Comparison of ENCODE assay signal across 11 cellular contexts in genomic region chr17:47687748-47688147, GRCh38. TPM values are rescaled to one million over a fixed set of nuclear protein-coding genes. Genes with fewer than 3 reads are reported as not detected.
DNase-seq lines count a peak whose midpoint lies in the region; ATAC-seq, FAIRE-seq and TF ChIP-seq lines count a peak whose summit lies in the region.
"Had no signal": no experiment of that assay in that cellular context is flagged by ENCODE, and none has a peak within 500 bp of the region (broad histone marks: within the 10 kb centered on the region; RNA-seq: fewer than 3 reads in every experiment).

No MANE protein-coding gene starts in this region.

- no peaks in the 10 kb centered on the region for H3K79me1 ChIP-seq in H1 (ENCODE audit: low read depth, low read length)

- peaks cover 23% of the 10 kb centered on the region; the same call in 1 of the 2 replicates for H4K20me1 ChIP-seq in DND-41 (ENCODE audit: insufficient read depth, low read length)
- no peaks in the 10 kb centered on the region for H4K20me1 ChIP-seq in H1 (replicated peaks in 1 of 2; ENCODE audit: control insufficient read depth in 1 of 2, insufficient read depth in 2 of 2, low read length in 2 of 2)
- peaks cover 37% of the 10 kb centered on the region for H4K20me1 ChIP-seq in neural progenitor cell (ENCODE audit: low read depth)

- DNase-seq in DND-41 (no peak), M059J (ENCODE audit: low read depth) (peak; percentile 47), H1 (ENCODE audit: low read depth in 1 of 2, low spot score in 2 of 2) (peak in 1 of 2 experiments; percentile 63), neural progenitor cell (ENCODE audit: low spot score) (peak; percentile 60), suprapubic skin (ENCODE audit: low spot score in 2 of 2) (no peak)
- no peak for DNase-seq in stimulated activated naive CD4-positive, alpha-beta T cell treated with Interleukin-2 at 50 U/mL for 16 hours (lab: John Stamatoyannopoulos, UW)
- DNase-seq: activated CD4-positive, alpha-beta T cell treated with anti-CD3 and anti-CD28 coated beads for 1 hour; foreskin melanocyte had no signal

- no peak overlapping the region for H3K4ac ChIP-seq in H1 (replicated peaks; ENCODE audit: insufficient read length, low read depth, low read length)

- TF ChIP-seq EP300 in H1 (IDR thresholded peaks at IDR 0.05; ENCODE audit: borderline replicate concordance in 1 of 2, low read depth in 2 of 2, low read length in 2 of 2) (no peak), suprapubic skin (IDR thresholded peaks at IDR 0.05) (no peak)

- no peak overlapping the region for H4K91ac ChIP-seq in H1 (replicated peaks; ENCODE audit: insufficient read length, low read length)

- no peak overlapping the region for H4K8ac ChIP-seq in H1 (ENCODE audit: extremely low read depth, insufficient read depth, low read length)

- H2AFZ ChIP-seq in DND-41 (ENCODE audit: low read depth, low read length): no peak overlapping the region
- H2AFZ ChIP-seq in H1 (ENCODE audit: low read length): no peak overlapping the region
- no peak overlapping the region for H2AFZ ChIP-seq in neural progenitor cell (replicated peaks)

- H3K27ac ChIP-seq in DND-41 (ENCODE audit: low read length) (no peak overlapping the region), H1 (ENCODE audit: low read depth, low read length) (no peak overlapping the region), neural progenitor cell (peak overlapping the region; percentile 65), suprapubic skin (no peak overlapping the region)

- no peaks in the 10 kb centered on the region for H3K27me3 Mint-ChIP-seq in neural progenitor cell (ENCODE audit: insufficient read depth, low read depth)

- peaks cover 5% of the 10 kb centered on the region for H3K4me1 ChIP-seq in DND-41 (ENCODE audit: insufficient read depth, low read length)
- H3K4me1 ChIP-seq in H1 (replicated peaks in 1 of 4; ENCODE audit: control insufficient read depth in 3 of 4, insufficient read depth in 4 of 4, low read length in 3 of 4): peaks cover 10 to 16% (median 13%) of the 10 kb centered on the region in 4 experiments
- peaks cover 17% of the 10 kb centered on the region for H3K4me1 ChIP-seq in neural progenitor cell
- peaks cover 5% of the 10 kb centered on the region for H3K4me1 ChIP-seq in suprapubic skin

- TF ChIP-seq RAD21 in H1 (IDR thresholded peaks at IDR 0.05 in 1 of 2, conservative IDR thresholded peaks at IDR 0.05 in 1 of 2; ENCODE audit: low read depth in 2 of 2, low read length in 2 of 2): 0 out of 4 replicates have a peak, but pooled peaks of 1 of the 2 experiments have one; percentile 2

- H3K4me1 Mint-ChIP-seq in neural progenitor cell: peaks cover 27% of the 10 kb centered on the region

- ATAC-seq in DND-41 (ENCODE audit: insufficient read depth, low read depth) (peak; percentile 33; the same call in 2 of the 3 replicates), esophagus mucosa (no peak), GM19324 (IDR thresholded peaks at IDR 0.05; ENCODE audit: low FRiP score, unreplicated experiment) (no peak)
- ATAC-seq: naive thymus-derived CD4-positive, alpha-beta T cell had no signal

- H3K9ac ChIP-seq in DND-41 (ENCODE audit: low read depth, low read length) (no peak overlapping the region), H1 (replicated peaks in 1 of 4; ENCODE audit: extremely low read depth in 1 of 4, low read depth in 3 of 4, low read length in 3 of 4) (peak overlapping the region in 1 of 4 experiments; percentile 25; a peak in 1 of 7 replicates), neural progenitor cell (no peak overlapping the region)

- H3K4me3 ChIP-seq in DND-41 (ENCODE audit: low read depth in 1 of 2, low read length in 2 of 2): no peak overlapping the region
- no peak overlapping the region for H3K4me3 ChIP-seq in H1 (ENCODE audit: extremely low read depth in 1 of 4, insufficient read depth in 2 of 4, low read depth in 3 of 4, low read length in 4 of 4)
- no peak overlapping the region for H3K4me3 ChIP-seq in neural progenitor cell
- H3K4me3 ChIP-seq in suprapubic skin: no peak overlapping the region

- no peak overlapping the region for H3K23ac ChIP-seq in H1 (ENCODE audit: insufficient read length)

- H3K23me2 ChIP-seq in H1 (ENCODE audit: low read depth, low read length): no peaks in the 10 kb centered on the region

- no peaks in the 10 kb centered on the region for H3K79me2 ChIP-seq in DND-41 (ENCODE audit: insufficient read depth, low read length)
- no peaks in the 10 kb centered on the region; a peak in 1 of 4 replicates for H3K79me2 ChIP-seq in H1 (ENCODE audit: control insufficient read depth in 1 of 2, insufficient read depth in 2 of 2, low read length in 2 of 2)
- H3K79me2 ChIP-seq in neural progenitor cell (ENCODE audit: low read depth): no peaks in the 10 kb centered on the region

- H2AK5ac ChIP-seq in H1 (ENCODE audit: low read depth, low read length): no peak overlapping the region

- H3K4me2 ChIP-seq in DND-41 (ENCODE audit: insufficient read depth, low read length): no peak overlapping the region
- peak overlapping the region in 1 of 2 experiments; percentile 1; a peak in 2 of 4 replicates for H3K4me2 ChIP-seq in H1 (ENCODE audit: insufficient read depth in 1 of 2, low read depth in 2 of 2, low read length in 2 of 2)
- peak overlapping the region; percentile 28 for H3K4me2 ChIP-seq in neural progenitor cell

- WGBS in H1 (ENCODE audit: extremely low coverage in 1 of 2, insufficient coverage in 1 of 2, insufficient read length in 1 of 2, insufficient replicate concordance in 2 of 2, low coverage in 1 of 2, low lambda C conversion rate in 2 of 2, missing lambda C conversion rate in 1 of 2), 2 experiments: 82% methylated on average over 1 of the region's 1 CpG; no CpG with 5 or more reads in 1 of the 2 experiments
- 100% methylated on average over 1 of the region's 1 CpG for WGBS in suprapubic skin

- CTCF ChIA-PET in H1 (lab: Charles Lee; ENCODE audit: partially characterized antibody): interaction anchor here (0.6 to 4.5 kb wide), 13 partner anchors 10 to 805 kb away, joined by 3 to 36 read pairs (median 4); partner anchors contain the start of gene TBX21

- no peak for TF ChIP-seq CTCF in DND-41 (IDR thresholded peaks at IDR 0.05; ENCODE audit: borderline replicate concordance, extremely low read depth, low read length, poor library complexity, severe bottlenecking)
- TF ChIP-seq CTCF in H1 (IDR thresholded peaks at IDR 0.05; ENCODE audit: control extremely low read depth in 1 of 3, insufficient read depth in 1 of 3, low read depth in 1 of 3, low read length in 3 of 3): no peak
- no peak for TF ChIP-seq CTCF in neural progenitor cell (IDR thresholded peaks at IDR 0.05)
- TF ChIP-seq CTCF in suprapubic skin (IDR thresholded peaks at IDR 0.05): no peak

- H2BK12ac ChIP-seq in H1 (ENCODE audit: low read depth, low read length): no peak overlapping the region

- no peak overlapping the region for H2BK120ac ChIP-seq in H1 (replicated peaks; ENCODE audit: low read depth, low read length)

- H2BK20ac ChIP-seq in H1 (ENCODE audit: low read length): no peak overlapping the region

- H2BK15ac ChIP-seq in H1 (ENCODE audit: low read length): 0 out of 2 replicates have a peak overlapping the region, but pooled peaks have one; percentile 9

- no peak for FAIRE-seq in H1 (lab: Jason Lieb, UNC)

- no peak overlapping the region for H4K5ac ChIP-seq in H1 (ENCODE audit: insufficient read length, low read depth, low read length)

- no peaks in the 10 kb centered on the region for H3K9me3 Mint-ChIP-seq in neural progenitor cell

- H3K4me3 Mint-ChIP-seq in neural progenitor cell: no peak overlapping the region
- H3K4me3 Mint-ChIP-seq: naive thymus-derived CD4-positive, alpha-beta T cell had no signal

- H3K27me3 ChIP-seq in DND-41 (ENCODE audit: insufficient read depth, low read length, poor library complexity) (no peaks in the 10 kb centered on the region), H1 (replicated peaks in 1 of 4; ENCODE audit: control insufficient read depth in 3 of 4, extremely low read depth in 1 of 4, insufficient read depth in 3 of 4, low read length in 3 of 4) (no peaks in the 10 kb centered on the region), neural progenitor cell (no peaks in the 10 kb centered on the region), suprapubic skin (no peaks in the 10 kb centered on the region)

- TF ChIP-seq POLR2A in H1 (IDR thresholded peaks at IDR 0.05; ENCODE audit: control extremely low read depth in 1 of 2, low read depth in 2 of 2, low read length in 2 of 2) (0 out of 3 replicates have a peak, but pooled peaks of 1 of the 2 experiments have one; percentile 32), suprapubic skin (IDR thresholded peaks at IDR 0.05) (no peak)

- peaks cover 18% of the 10 kb centered on the region for H3K36me3 Mint-ChIP-seq in neural progenitor cell

- H3K14ac ChIP-seq in H1 (ENCODE audit: insufficient read length): no peak overlapping the region

- H3K9me3 ChIP-seq in DND-41 (ENCODE audit: insufficient read depth, low read length, severe bottlenecking): no peaks in the 10 kb centered on the region
- no peaks in the 10 kb centered on the region for H3K9me3 ChIP-seq in H1 (ENCODE audit: insufficient read depth in 2 of 2, low read depth in 1 of 2, low read length in 1 of 2)
- no peaks in the 10 kb centered on the region for H3K9me3 ChIP-seq in neural progenitor cell (ENCODE audit: low read depth)
- H3K9me3 ChIP-seq in suprapubic skin: no peaks in the 10 kb centered on the region

- POLR2A ChIA-PET in H1 (lab: Charles Lee; ENCODE audit: partially characterized antibody): interaction anchor here (0.9 to 46.3 kb wide), 8 partner anchors 6 to 173 kb away, joined by 3 to 1575 read pairs (median 6); partner anchors contain the start of genes KPNB1 and TBKBP1

- H2BK5ac ChIP-seq in H1 (ENCODE audit: low read depth, low read length): no peak overlapping the region

- H3K27ac Mint-ChIP-seq in neural progenitor cell: no peak overlapping the region

- peaks cover 33% of the 10 kb centered on the region for H3K36me3 ChIP-seq in DND-41 (ENCODE audit: insufficient read depth, low read length)
- H3K36me3 ChIP-seq in H1 (ENCODE audit: control insufficient read depth in 2 of 4, insufficient read depth in 4 of 4, low read length in 3 of 4): peaks cover 7 to 28% (median 11%) of the 10 kb centered on the region in 4 experiments; a peak in 7 of 8 replicates
- no peaks in the 10 kb centered on the region for H3K36me3 ChIP-seq in neural progenitor cell
- peaks cover 6% of the 10 kb centered on the region for H3K36me3 ChIP-seq in suprapubic skin

- no peak overlapping the region for H3K56ac ChIP-seq in H1 (replicated peaks; ENCODE audit: insufficient read length, low read depth, low read length)

- H3F3A ChIP-seq in neural progenitor cell (ENCODE audit: low read depth): peaks cover 62% of the 10 kb centered on the region

- no peak overlapping the region for H3K18ac ChIP-seq in H1 (ENCODE audit: extremely low read depth, low read length)

RNA-seq across cellular contexts. Expression of gene TBKBP1, which starts 6.2 kb away (rescaled TPM):
- 1.3 and 2.6 TPM in 2 replicates for total RNA-seq in M059J (2014; rRNA removed; shearing (Covaris generic))
- total RNA-seq in H1 (2021; fragmentation: NEBNext Ultra II Directional; extraction: Animal tissue kit (Norgen Biotek cat#: 25700)): 15.1 and 16.7 TPM in 2 replicates
- 6.3 and 9.3 TPM in 2 replicates for polyA plus RNA-seq in H1 (2011; rRNA removed)
- polyA plus RNA-seq in H1 (2011; cell fraction: cytosol; rRNA removed): 8.4 TPM
- 20.6 TPM for polyA plus RNA-seq in H1 (2011; cell fraction: nucleus; rRNA removed)
- 17.1 to 26.1 TPM (median 23.5 TPM) in 4 replicates for polyA plus RNA-seq in H1 (2012, experiment 1 of 2)
- polyA plus RNA-seq in H1 (2012, experiment 2 of 2): 21.5 TPM
- 6.6 TPM for polyA plus RNA-seq in H1 (2013, experiment 1 of 2)
- polyA plus RNA-seq in H1 (2013, experiment 2 of 2): 7.1 TPM
- 5.1 and 6.0 TPM in 2 replicates for polyA minus RNA-seq in H1 (2011; rRNA and poly(A)+ RNA removed)
- 11.2 TPM for polyA minus RNA-seq in H1 (2011; cell fraction: cytosol; rRNA and poly(A)+ RNA removed)
- 7.2 TPM for polyA minus RNA-seq in H1 (2011; cell fraction: nucleus; rRNA and poly(A)+ RNA removed)
- total RNA-seq in neural progenitor cell (ENCODE audit: low replicate concordance) (3.0 and 21.6 TPM in 2 replicates), suprapubic skin (10 to 100 TPM in 1 of 4 donors, 1 to 10 TPM in 3; 4.9 to 10.5 (median 8.4) TPM), esophagus mucosa (3.1 TPM)

RNA-seq across cellular contexts. Expression of gene KPNB1, which starts 38.0 kb away (rescaled TPM):
- total RNA-seq in M059J (2014; rRNA removed; shearing (Covaris generic)): 279 and 297 TPM in 2 replicates
- 625 and 635 TPM in 2 replicates for total RNA-seq in H1 (2021; fragmentation: NEBNext Ultra II Directional; extraction: Animal tissue kit (Norgen Biotek cat#: 25700))
- polyA plus RNA-seq in H1 (2011; rRNA removed): 142 and 171 TPM in 2 replicates
- polyA plus RNA-seq in H1 (2011; cell fraction: cytosol; rRNA removed): 209 TPM
- 433 TPM for polyA plus RNA-seq in H1 (2011; cell fraction: nucleus; rRNA removed)
- 357 to 670 TPM (median 408 TPM) in 4 replicates for polyA plus RNA-seq in H1 (2012, experiment 1 of 2)
- 16.3 TPM for polyA plus RNA-seq in H1 (2012, experiment 2 of 2)
- 602 TPM for polyA plus RNA-seq in H1 (2013, experiment 1 of 2)
- polyA plus RNA-seq in H1 (2013, experiment 2 of 2): 545 TPM
- polyA minus RNA-seq in H1 (2011; rRNA and poly(A)+ RNA removed): 512 and 884 TPM in 2 replicates
- 185 TPM for polyA minus RNA-seq in H1 (2011; cell fraction: cytosol; rRNA and poly(A)+ RNA removed)
- polyA minus RNA-seq in H1 (2011; cell fraction: nucleus; rRNA and poly(A)+ RNA removed): 342 TPM
- total RNA-seq in neural progenitor cell (ENCODE audit: low replicate concordance) (454 and 543 TPM in 2 replicates), suprapubic skin (100 to 1,000 TPM; 100 to 162 (median 139) TPM), esophagus mucosa (232 TPM)

RNA-seq across cellular contexts. Expression of gene TBX21, which starts 45.3 kb away (rescaled TPM):
- not detected in 2 replicates for total RNA-seq in M059J (2014; rRNA removed; shearing (Covaris generic))
- total RNA-seq in H1 (2021; fragmentation: NEBNext Ultra II Directional; extraction: Animal tissue kit (Norgen Biotek cat#: 25700)): not detected in 2 replicates
- polyA plus RNA-seq in H1 (2011; rRNA removed): 0.05 TPM in 1 of 2 replicates, not detected in the other
- 0.04 TPM for polyA plus RNA-seq in H1 (2011; cell fraction: cytosol; rRNA removed)
- not detected for polyA plus RNA-seq in H1 (2011; cell fraction: nucleus; rRNA removed)
- polyA plus RNA-seq in H1 (2012, experiment 1 of 2): not detected in 4 replicates
- polyA plus RNA-seq in H1 (2012, experiment 2 of 2): not detected
- 0.02 TPM for polyA plus RNA-seq in H1 (2013, experiment 1 of 2)
- polyA plus RNA-seq in H1 (2013, experiment 2 of 2): 0.02 TPM
- 0.05 TPM in 1 of 2 replicates, not detected in the other for polyA minus RNA-seq in H1 (2011; rRNA and poly(A)+ RNA removed)
- not detected for polyA minus RNA-seq in H1 (2011; cell fraction: cytosol; rRNA and poly(A)+ RNA removed)
- not detected for polyA minus RNA-seq in H1 (2011; cell fraction: nucleus; rRNA and poly(A)+ RNA removed)
- total RNA-seq in neural progenitor cell (ENCODE audit: low replicate concordance) (0.12 TPM in 1 of 2 replicates, not detected in the other), suprapubic skin (under 1 TPM in 1 of 4 donors, not detected in 3; 0.80 TPM), esophagus mucosa (not detected)

Comparison
In these comparisons a context has a peak if more than half of its experiments do, and no peak if none do; other contexts are left out.
1. DNase-seq: peak in M059J (single experiment) and neural progenitor cell (single experiment); none in DND-41 (single experiment), suprapubic skin (0 of 2) and stimulated activated naive CD4-positive, alpha-beta T cell treated with Interleukin-2 at 50 U/mL for 16 hours (single experiment).